In genomic region chr9:131008563-131008908, GRCh38 we compare ENCODE assay signal across 12 cellular contexts. TPM values are rescaled to one million over a fixed set of nuclear protein-coding genes. Genes with fewer than 3 reads are reported as not detected.
DNase-seq lines count a peak whose midpoint lies in the region; ATAC-seq and TF ChIP-seq lines count a peak whose summit lies in the region.
"Had no signal": no experiment of that assay in that cellular context is flagged by ENCODE, and none has a peak within 500 bp of the region (broad histone marks: within the 10 kb centered on the region; RNA-seq: fewer than 3 reads in every experiment).

No MANE protein-coding gene starts in this region.

- H3K27ac ChIP-seq in CD8-positive, alpha-beta T cell (ENCODE audit: low read depth, low read length): no peak overlapping the region
- H3K27ac ChIP-seq in endodermal cell (ENCODE audit: low read depth, low read length): no peak overlapping the region
- no peak overlapping the region for H3K27ac ChIP-seq in osteoblast (ENCODE audit: low read depth, low read length)

- H4K20me1 ChIP-seq in osteoblast (ENCODE audit: insufficient read depth, low read length): no peaks in the 10 kb centered on the region

- DNase-seq in CD8-positive, alpha-beta T cell: no peak
- DNase-seq in LNCaP clone FGC (ENCODE audit: low read depth): no peak
- DNase-seq in endodermal cell: peak; percentile 68
- DNase-seq in osteoblast (ENCODE audit: insufficient read length, low spot score, missing footprints): peak; percentile 69
- no peak for DNase-seq in NCI-H2171 (lab: John Stamatoyannopoulos, UW)
- DNase-seq in C1 segment of cervical spinal cord (lab: John Stamatoyannopoulos, UW): no peak
- DNase-seq in GM13977 (ENCODE audit: low spot score): no peak
- DNase-seq: left ventricle myocardium superior, NCI-H1436 treated with DMSO at 0.1 percent for 48 hours had no signal

- no peaks in the 10 kb centered on the region for H3K4me1 ChIP-seq in CD8-positive, alpha-beta T cell (ENCODE audit: insufficient read depth, low read length)
- peaks cover 6% of the 10 kb centered on the region for H3K4me1 ChIP-seq in endodermal cell (ENCODE audit: control insufficient read depth, insufficient read depth, low read length)
- no peaks in the 10 kb centered on the region for H3K4me1 ChIP-seq in osteoblast (ENCODE audit: insufficient read depth, low read length)

- peak overlapping the region; percentile 48 for H3K4me2 ChIP-seq in osteoblast (ENCODE audit: insufficient read depth, low read length)

- in situ Hi-C loops in GM13977 (cut with MboI; ENCODE audit: low pct_unique_long_range_greater_than_20kb, low sequenced_read_pairs, unreplicated experiment): no loop called here

- no peaks in the 10 kb centered on the region for H3K9me3 ChIP-seq in CD8-positive, alpha-beta T cell (ENCODE audit: low read length)
- no peaks in the 10 kb centered on the region for H3K9me3 ChIP-seq in endodermal cell (ENCODE audit: control insufficient read depth, low read length)
- H3K9me3 ChIP-seq in osteoblast (ENCODE audit: low read depth, low read length): no peaks in the 10 kb centered on the region

- no peaks in the 10 kb centered on the region for H3K79me2 ChIP-seq in osteoblast (ENCODE audit: insufficient read depth, low read length)

- H3K27me3 Mint-ChIP-seq in CD8-positive, alpha-beta T cell (ENCODE audit: low read depth): peaks cover 34% of the 10 kb centered on the region
- H3K27me3 Mint-ChIP-seq in endodermal cell (ENCODE audit: insufficient read depth): peaks cover 5% of the 10 kb centered on the region

- H3K4me1 Mint-ChIP-seq in CD8-positive, alpha-beta T cell (ENCODE audit: low read depth): peaks cover 5% of the 10 kb centered on the region
- H3K4me1 Mint-ChIP-seq in endodermal cell: peaks cover 18% of the 10 kb centered on the region

- no peaks in the 10 kb centered on the region for H3K27me3 ChIP-seq in CD8-positive, alpha-beta T cell (ENCODE audit: insufficient read depth, low read length)
- H3K27me3 ChIP-seq in endodermal cell (ENCODE audit: control insufficient read depth, insufficient read depth, low read length, poor library complexity, severe bottlenecking) (peaks cover 10% of the 10 kb centered on the region), osteoblast (ENCODE audit: insufficient read depth, low read length) (peaks cover 46% of the 10 kb centered on the region)

- CTCF ChIA-PET in CD8-positive, alpha-beta T cell (lab: Charles Lee): no interaction called here

- 55 to 57% methylated on average over 8 of the region's 8 CpGs for WGBS in endodermal cell (ENCODE audit: insufficient coverage in 1 of 2, insufficient read length in 1 of 2), 2 experiments

- POLR2A ChIA-PET in CD8-positive, alpha-beta T cell (lab: Charles Lee): no interaction called here

- no peaks in the 10 kb centered on the region for H3K36me3 Mint-ChIP-seq in CD8-positive, alpha-beta T cell
- no peaks in the 10 kb centered on the region for H3K36me3 Mint-ChIP-seq in endodermal cell (ENCODE audit: low read depth)

- no peak overlapping the region for H3K27ac Mint-ChIP-seq in CD8-positive, alpha-beta T cell
- H3K27ac Mint-ChIP-seq in endodermal cell: no peak overlapping the region
- H3K27ac Mint-ChIP-seq: stimulated activated naive CD8-positive, alpha-beta T cell treated with anti-CD3 and anti-CD28 coated beads, Interleukin-15, Interleukin-2, amounts not matched to agents 100 ng/mL and 50 ng/mL, for 24 hours had no signal

- ATAC-seq in CD8-positive, alpha-beta T cell: no peak
- ATAC-seq in HG03159 (IDR thresholded peaks at IDR 0.05; ENCODE audit: unreplicated experiment): no peak

- no peaks in the 10 kb centered on the region for H3K36me3 ChIP-seq in CD8-positive, alpha-beta T cell (ENCODE audit: insufficient read depth, low read length)
- H3K36me3 ChIP-seq in endodermal cell (ENCODE audit: control insufficient read depth, insufficient read depth, low read length) (no peaks in the 10 kb centered on the region), osteoblast (ENCODE audit: insufficient read depth, low read length) (no peaks in the 10 kb centered on the region)

- H3K9me3 Mint-ChIP-seq in CD8-positive, alpha-beta T cell: no peaks in the 10 kb centered on the region
- no peaks in the 10 kb centered on the region for H3K9me3 Mint-ChIP-seq in endodermal cell
- H3K9me3 Mint-ChIP-seq: stimulated activated naive CD8-positive, alpha-beta T cell treated with anti-CD3 and anti-CD28 coated beads, Interleukin-15, Interleukin-2, amounts not matched to agents 100 ng/mL and 50 ng/mL, for 24 hours had no signal

- no peak overlapping the region for H3K9ac ChIP-seq in endodermal cell (ENCODE audit: extremely low read depth, low read length, poor library complexity, severe bottlenecking)

- H2AFZ ChIP-seq in osteoblast (ENCODE audit: low read length): peak overlapping the region; percentile 51

- H3K4me3 ChIP-seq in CD8-positive, alpha-beta T cell (ENCODE audit: low read depth, low read length): no peak overlapping the region
- peak overlapping the region; percentile 36 for H3K4me3 ChIP-seq in LNCaP clone FGC (ENCODE audit: low read depth, low read length)
- H3K4me3 ChIP-seq in endodermal cell (ENCODE audit: low read length): peak overlapping the region; percentile 32
- H3K4me3 ChIP-seq in osteoblast (ENCODE audit: insufficient read depth, low read length): peak overlapping the region; percentile 42

- intact Hi-C loops in CD8-positive, alpha-beta T cell (cut with DNase I, micrococcal nuclease): no loop called here

- peak overlapping the region; percentile 22 for H3K4me3 Mint-ChIP-seq in CD8-positive, alpha-beta T cell
- peak overlapping the region; percentile 44 for H3K4me3 Mint-ChIP-seq in endodermal cell
- H3K4me3 Mint-ChIP-seq: stimulated activated naive CD8-positive, alpha-beta T cell treated with anti-CD3 and anti-CD28 coated beads, Interleukin-15, Interleukin-2, amounts not matched to agents 100 ng/mL and 50 ng/mL, for 24 hours had no signal

- TF ChIP-seq CTCF in CD8-positive, alpha-beta T cell (IDR thresholded peaks at IDR 0.05): no peak
- TF ChIP-seq CTCF in LNCaP clone FGC (IDR thresholded peaks at IDR 0.05; ENCODE audit: control insufficient read depth, extremely low read depth, insufficient read depth) (no peak), endodermal cell (conservative IDR thresholded peaks at IDR 0.05) (no peak), osteoblast (IDR thresholded peaks at IDR 0.05; ENCODE audit: extremely low read depth, low read depth, low read length) (no peak), GM13977 (IDR thresholded peaks at IDR 0.05; ENCODE audit: extremely low read depth, insufficient read depth, missing control alignments) (no peak)

RNA-seq across cellular contexts. Expression of gene LAMC3, which starts 0.4 kb away (rescaled TPM):
- total RNA-seq in CD8-positive, alpha-beta T cell: under 1 TPM; 0.19 to 0.43 TPM
- 10 to 100 TPM; 16.7 to 41.2 TPM for total RNA-seq in endodermal cell
- 4.3 TPM for polyA plus RNA-seq in endodermal cell (2013, experiment 1 of 2)
- polyA plus RNA-seq in endodermal cell (2013, experiment 2 of 2): 4.6 TPM
- under 0.01 TPM in 1 of 2 replicates, not detected in the other for total RNA-seq in osteoblast
- total RNA-seq: RPMI7951 had no signal

Comparison
In these comparisons a context has a peak if more than half of its experiments do, and no peak if none do; other contexts are left out.
1. DNase-seq: peak in endodermal cell (single experiment) and osteoblast (single experiment); none in CD8-positive, alpha-beta T cell (0 of 7), LNCaP clone FGC (single experiment), NCI-H2171 (single experiment), C1 segment of cervical spinal cord (0 of 14) and GM13977 (single experiment).
2. RNA of gene LAMC3, which starts 0.4 kb away (total RNA-seq): 16.7 to 41.2 TPM in endodermal cell; 0.19 to 0.43 TPM in CD8-positive, alpha-beta T cell and under 0.01 TPM in osteoblast; every median in the first group is over 10 times any median in the second.